Comparison of ENCODE assay signal across 36 cellular contexts in the genomic region with DNA sequence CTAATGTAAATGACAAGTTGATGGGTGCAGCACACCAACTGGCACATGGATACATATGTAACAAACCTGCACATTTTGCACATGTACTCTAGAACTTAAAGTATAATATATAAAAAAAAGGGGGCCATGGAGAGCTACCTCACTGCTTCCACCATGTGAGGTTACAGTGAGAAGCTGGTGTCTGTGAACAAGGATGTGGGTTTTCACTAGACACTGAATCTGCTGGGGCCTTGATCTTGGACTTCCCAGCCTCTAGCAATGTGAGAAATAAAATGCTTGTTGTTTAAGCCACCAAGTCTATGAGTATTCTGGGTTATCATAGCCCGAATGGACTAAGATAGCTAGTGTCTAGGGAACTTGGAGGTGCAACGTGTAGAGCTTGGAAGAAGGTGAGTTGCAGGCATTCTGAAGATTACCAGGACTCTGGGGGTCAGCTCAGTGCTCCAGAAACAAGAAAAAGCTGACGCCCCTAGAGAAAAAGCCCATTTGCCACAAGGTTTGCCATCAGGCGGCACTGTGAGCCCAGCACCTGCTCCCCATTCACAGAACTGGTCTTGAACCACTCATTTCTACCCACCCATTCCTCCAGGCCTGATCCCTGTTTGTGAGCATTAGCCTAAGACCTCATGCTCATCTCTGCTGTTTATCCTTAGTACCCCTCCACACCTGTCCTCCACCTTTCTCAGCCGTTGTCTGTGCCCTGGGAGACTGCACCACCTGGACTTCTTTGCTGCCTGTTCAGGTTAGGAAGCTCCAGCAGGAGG. TPM values are rescaled to one million over a fixed set of nuclear protein-coding genes. Genes with fewer than 3 reads are reported as not detected.
"Had no signal": no experiment of that assay in that cellular context is flagged by ENCODE, and none has a peak within 500 bp of the region (broad histone marks: within the 10 kb centered on the region; RNA-seq: fewer than 3 reads in every experiment).

No MANE protein-coding gene starts in this region.

- H3K27me3 Mint-ChIP-seq: activated CD4-positive, alpha-beta T cell treated with anti-CD3 and anti-CD28 coated beads, Interleukin-2, amount 10 ng/mL, durations not matched to agents 24 days and 14 days; activated CD8-positive, alpha-beta memory T cell treated with anti-CD3 and anti-CD28 coated beads, Interleukin-2, amount 10 ng/mL, durations not matched to agents 7 days and 5 days had no signal

- H3K27ac ChIP-seq: adrenal gland, body of pancreas, esophagus squamous epithelium had no signal

- H3K4me3 Mint-ChIP-seq: activated CD4-positive, alpha-beta memory T cell treated with anti-CD3 and anti-CD28 coated beads for 36 hours; activated CD4-positive, alpha-beta T cell treated with anti-CD3 and anti-CD28 coated beads for 36 hours; activated CD4-positive, alpha-beta T cell treated with anti-CD3 and anti-CD28 coated beads, Interleukin-2, amount 10 ng/mL, durations not matched to agents 24 days and 14 days; activated CD8-positive, alpha-beta memory T cell treated with anti-CD3 and anti-CD28 coated beads, Interleukin-2, amount 10 ng/mL, durations not matched to agents 7 days and 5 days; activated CD8-positive, alpha-beta T cell treated with anti-CD3 and anti-CD28 coated beads, Interleukin-2, amount 10 ng/mL, durations not matched to agents 7 days and 5 days; activated naive CD4-positive, alpha-beta T cell treated with anti-CD3 and anti-CD28 coated beads for 36 hours; activated naive CD4-positive, alpha-beta T cell treated with anti-CD3 and anti-CD28 coated beads, Interleukin-2, amount 50 U/mL, for 24 hours; activated naive CD8-positive, alpha-beta T cell treated with anti-CD3 and anti-CD28 coated beads for 36 hours; activated naive CD8-positive, alpha-beta T cell treated with anti-CD3 and anti-CD28 coated beads, Interleukin-2, amount 50 U/mL, for 24 hours; activated T-helper 1 cell treated with anti-CD3 and anti-CD28 coated beads, Interleukin-12 subunit alpha, Interleukin-12 subunit beta, Interleukin-2, Interleukin-4 antibody, amounts not matched to agents 30 ng/mL and 10 ng/mL and 1 ng/mL, durations not matched to agents 14 hours and 24 hours and 36 hours; effector memory CD8-positive, alpha-beta T cell had no signal

- H3K9me3 Mint-ChIP-seq: activated CD4-positive, alpha-beta memory T cell treated with anti-CD3 and anti-CD28 coated beads for 36 hours; activated CD4-positive, alpha-beta T cell treated with anti-CD3 and anti-CD28 coated beads, Interleukin-2, amount 10 ng/mL, durations not matched to agents 24 days and 14 days; activated naive CD4-positive, alpha-beta T cell treated with anti-CD3 and anti-CD28 coated beads for 36 hours; activated naive CD4-positive, alpha-beta T cell treated with anti-CD3 and anti-CD28 coated beads, Interleukin-2, amount 50 U/mL, for 24 hours; activated naive CD8-positive, alpha-beta T cell treated with anti-CD3 and anti-CD28 coated beads for 36 hours; activated naive CD8-positive, alpha-beta T cell treated with anti-CD3 and anti-CD28 coated beads, Interleukin-2, amount 50 U/mL, for 24 hours; activated T-helper 1 cell treated with anti-CD3 and anti-CD28 coated beads, Interleukin-12 subunit alpha, Interleukin-12 subunit beta, Interleukin-2, Interleukin-4 antibody, amounts not matched to agents 30 ng/mL and 10 ng/mL and 1 ng/mL, durations not matched to agents 14 hours and 24 hours and 36 hours; activated T-helper 2 cell treated with anti-CD3 and anti-CD28 coated beads, Interferon-gamma antibody, Interleukin-2, Interleukin-4, amounts not matched to agents 10 μg/mL and 5 μg/mL and 100 μg/mL, durations not matched to agents 14 hours and 24 hours and 36 hours; effector memory CD8-positive, alpha-beta T cell had no signal

- DNase-seq: activated CD4-positive, alpha-beta memory T cell treated with anti-CD3 and anti-CD28 coated beads for 36 hours; activated CD4-positive, alpha-beta T cell treated with anti-CD3 and anti-CD28 coated beads for 36 hours; activated CD4-positive, alpha-beta T cell treated with anti-CD3 and anti-CD28 coated beads, Interleukin-2, amount 10 ng/mL, durations not matched to agents 24 days and 14 days; activated CD4-positive, CD25-positive, alpha-beta regulatory T cell; activated CD4-positive, CD25-positive, alpha-beta regulatory T cell treated with anti-CD3 and anti-CD28 coated beads, Interleukin-2, amount 50 U/mL, for 72 hours; activated CD8-positive, alpha-beta memory T cell treated with anti-CD3 and anti-CD28 coated beads, Interleukin-2, amount 10 ng/mL, durations not matched to agents 7 days and 5 days; activated CD8-positive, alpha-beta memory T cell treated with anti-CD3 and anti-CD28 coated beads, Interleukin-2, amount 50 U/mL, for 4 hours; activated CD8-positive, alpha-beta T cell treated with anti-CD3 and anti-CD28 coated beads, Interleukin-2, amount 10 ng/mL, durations not matched to agents 7 days and 5 days; activated effector memory CD4-positive, alpha-beta T cell treated with anti-CD3 and anti-CD28 coated beads, Interleukin-2, amount 50 U/mL, for 16 hours; activated naive CD4-positive, alpha-beta T cell treated with anti-CD3 and anti-CD28 coated beads for 36 hours; activated naive CD8-positive, alpha-beta T cell treated with anti-CD3 and anti-CD28 coated beads for 36 hours; activated naive CD8-positive, alpha-beta T cell treated with anti-CD3 and anti-CD28 coated beads, Interleukin-2, amount 50 U/mL, for 24 hours; activated T-cell treated with anti-CD3 and anti-CD28 coated beads, Interleukin-2, amount 50 U/mL, for 1 hour; activated T-cell treated with anti-CD3 and anti-CD28 coated beads, Interleukin-2, amount 50 U/mL, for 48 hours; adrenal gland; amygdala; aorta; body of pancreas; caudate nucleus; cortex of kidney; dermis blood vessel endothelial cell; effector CD4-positive, alpha-beta T cell; effector memory CD8-positive, alpha-beta T cell; erythroblast; esophagus squamous epithelium; foreskin melanocyte; head of caudate nucleus; T-helper 2 cell had no signal

- H3K4me1 Mint-ChIP-seq: activated CD4-positive, alpha-beta T cell treated with anti-CD3 and anti-CD28 coated beads, Interleukin-2, amount 10 ng/mL, durations not matched to agents 24 days and 14 days had no signal

- H3K4me1 ChIP-seq: body of pancreas had no signal

- ATAC-seq: activated CD4-positive, alpha-beta T cell treated with anti-CD3 and anti-CD28 coated beads for 36 hours; activated CD8-positive, alpha-beta memory T cell treated with anti-CD3 and anti-CD28 coated beads, Interleukin-2, amount 10 ng/mL, durations not matched to agents 7 days and 5 days; activated CD8-positive, alpha-beta T cell treated with anti-CD3 and anti-CD28 coated beads, Interleukin-2, amount 10 ng/mL, durations not matched to agents 7 days and 5 days; activated naive CD8-positive, alpha-beta T cell treated with anti-CD3 and anti-CD28 coated beads, Interleukin-2, amount 50 U/mL, for 24 hours; body of pancreas; effector memory CD8-positive, alpha-beta T cell had no signal

- H3K36me3 ChIP-seq: adrenal gland, esophagus squamous epithelium had no signal

- H3K9me3 ChIP-seq: adrenal gland, body of pancreas, esophagus squamous epithelium had no signal

- H3K36me3 Mint-ChIP-seq: activated CD4-positive, alpha-beta memory T cell treated with anti-CD3 and anti-CD28 coated beads for 36 hours; activated CD8-positive, alpha-beta memory T cell treated with anti-CD3 and anti-CD28 coated beads, Interleukin-2, amount 10 ng/mL, durations not matched to agents 7 days and 5 days; activated naive CD4-positive, alpha-beta T cell treated with anti-CD3 and anti-CD28 coated beads, Interleukin-2, amount 50 U/mL, for 24 hours; activated naive CD8-positive, alpha-beta T cell treated with anti-CD3 and anti-CD28 coated beads for 36 hours had no signal

- H3K4me3 ChIP-seq: adrenal gland, body of pancreas, esophagus squamous epithelium had no signal

- H3K27ac Mint-ChIP-seq: activated CD4-positive, alpha-beta memory T cell treated with anti-CD3 and anti-CD28 coated beads for 36 hours; activated CD4-positive, alpha-beta T cell treated with anti-CD3 and anti-CD28 coated beads for 36 hours; activated CD4-positive, alpha-beta T cell treated with anti-CD3 and anti-CD28 coated beads, Interleukin-2, amount 10 ng/mL, durations not matched to agents 24 days and 14 days; activated CD8-positive, alpha-beta memory T cell treated with anti-CD3 and anti-CD28 coated beads, Interleukin-2, amount 10 ng/mL, durations not matched to agents 7 days and 5 days; activated CD8-positive, alpha-beta T cell treated with anti-CD3 and anti-CD28 coated beads, Interleukin-2, amount 10 ng/mL, durations not matched to agents 7 days and 5 days; activated naive CD4-positive, alpha-beta T cell treated with anti-CD3 and anti-CD28 coated beads for 36 hours; activated naive CD4-positive, alpha-beta T cell treated with anti-CD3 and anti-CD28 coated beads, Interleukin-2, amount 50 U/mL, for 24 hours; activated naive CD8-positive, alpha-beta T cell treated with anti-CD3 and anti-CD28 coated beads for 36 hours; activated naive CD8-positive, alpha-beta T cell treated with anti-CD3 and anti-CD28 coated beads, Interleukin-2, amount 50 U/mL, for 24 hours; activated T-helper 1 cell treated with anti-CD3 and anti-CD28 coated beads, Interleukin-12 subunit alpha, Interleukin-12 subunit beta, Interleukin-2, Interleukin-4 antibody, amounts not matched to agents 30 ng/mL and 10 ng/mL and 1 ng/mL, durations not matched to agents 14 hours and 24 hours and 36 hours; activated T-helper 2 cell treated with anti-CD3 and anti-CD28 coated beads, Interferon-gamma antibody, Interleukin-2, Interleukin-4, amounts not matched to agents 10 μg/mL and 5 μg/mL and 100 μg/mL, durations not matched to agents 14 hours and 24 hours and 36 hours; effector memory CD8-positive, alpha-beta T cell had no signal

RNA-seq across cellular contexts. Expression of a gene that starts 15.1 kb away (rescaled TPM):
- total RNA-seq: activated CD4-positive, alpha-beta memory T cell treated with anti-CD3 and anti-CD28 coated beads for 36 hours; activated CD4-positive, alpha-beta T cell treated with anti-CD3 and anti-CD28 coated beads for 36 hours; activated CD4-positive, alpha-beta T cell treated with anti-CD3 and anti-CD28 coated beads, Interleukin-2, amount 10 ng/mL, durations not matched to agents 24 days and 14 days; activated CD8-positive, alpha-beta memory T cell treated with anti-CD3 and anti-CD28 coated beads for 36 hours; activated CD8-positive, alpha-beta memory T cell treated with anti-CD3 and anti-CD28 coated beads, Interleukin-2, amount 10 ng/mL, durations not matched to agents 7 days and 5 days; activated CD8-positive, alpha-beta T cell treated with anti-CD3 and anti-CD28 coated beads, Interleukin-2, amount 10 ng/mL, durations not matched to agents 7 days and 5 days; activated naive CD4-positive, alpha-beta T cell treated with anti-CD3 and anti-CD28 coated beads for 36 hours; activated naive CD8-positive, alpha-beta T cell treated with anti-CD3 and anti-CD28 coated beads for 36 hours; activated T-helper 1 cell treated with anti-CD3 and anti-CD28 coated beads, Interleukin-12 subunit alpha, Interleukin-12 subunit beta, Interleukin-2, Interleukin-4 antibody, amounts not matched to agents 30 ng/mL and 10 ng/mL and 1 ng/mL, durations not matched to agents 14 hours and 24 hours and 36 hours; activated T-helper 2 cell treated with anti-CD3 and anti-CD28 coated beads, Interferon-gamma antibody, Interleukin-2, Interleukin-4, amounts not matched to agents 10 μg/mL and 5 μg/mL and 100 μg/mL, durations not matched to agents 14 hours and 24 hours and 36 hours; adrenal gland; aorta; dermis blood vessel endothelial cell; fibroblast of lung; fibroblast of villous mesenchyme; T-helper 1 cell treated with Interleukin-12 subunit alpha and Interleukin-12 subunit beta and Interleukin-4 antibody, amounts not matched to agents 30 ng/mL and 1 ng/mL, for 36 hours had no signal
- polyA plus RNA-seq: adrenal gland, fibroblast of lung had no signal

RNA-seq across cellular contexts. Expression of a gene that starts 20.3 kb away (rescaled TPM):
- total RNA-seq: activated CD4-positive, alpha-beta memory T cell treated with anti-CD3 and anti-CD28 coated beads for 36 hours; activated CD4-positive, alpha-beta T cell treated with anti-CD3 and anti-CD28 coated beads for 36 hours; activated CD4-positive, alpha-beta T cell treated with anti-CD3 and anti-CD28 coated beads, Interleukin-2, amount 10 ng/mL, durations not matched to agents 24 days and 14 days; activated CD8-positive, alpha-beta memory T cell treated with anti-CD3 and anti-CD28 coated beads for 36 hours; activated CD8-positive, alpha-beta memory T cell treated with anti-CD3 and anti-CD28 coated beads, Interleukin-2, amount 10 ng/mL, durations not matched to agents 7 days and 5 days; activated CD8-positive, alpha-beta T cell treated with anti-CD3 and anti-CD28 coated beads, Interleukin-2, amount 10 ng/mL, durations not matched to agents 7 days and 5 days; activated naive CD4-positive, alpha-beta T cell treated with anti-CD3 and anti-CD28 coated beads for 36 hours; activated naive CD8-positive, alpha-beta T cell treated with anti-CD3 and anti-CD28 coated beads for 36 hours; activated T-helper 1 cell treated with anti-CD3 and anti-CD28 coated beads, Interleukin-12 subunit alpha, Interleukin-12 subunit beta, Interleukin-2, Interleukin-4 antibody, amounts not matched to agents 30 ng/mL and 10 ng/mL and 1 ng/mL, durations not matched to agents 14 hours and 24 hours and 36 hours; activated T-helper 2 cell treated with anti-CD3 and anti-CD28 coated beads, Interferon-gamma antibody, Interleukin-2, Interleukin-4, amounts not matched to agents 10 μg/mL and 5 μg/mL and 100 μg/mL, durations not matched to agents 14 hours and 24 hours and 36 hours; aorta; body of pancreas; chondrocyte; dermis blood vessel endothelial cell; esophagus squamous epithelium; fibroblast of lung; fibroblast of villous mesenchyme; T-helper 1 cell treated with Interleukin-12 subunit alpha and Interleukin-12 subunit beta and Interleukin-4 antibody, amounts not matched to agents 30 ng/mL and 1 ng/mL, for 36 hours had no signal
- polyA plus RNA-seq: aorta, fibroblast of lung had no signal
